In genomic region chr9:21801683-21802417, GRCh38 we compare ENCODE assay signal across 8 cellular contexts. TPM values are rescaled to one million over a fixed set of nuclear protein-coding genes. Genes with fewer than 3 reads are reported as not detected.
DNase-seq lines count a peak whose midpoint lies in the region; ATAC-seq lines count a peak whose summit lies in the region.

No MANE protein-coding gene starts in this region.

- intact Hi-C loops in dendritic cell treated with granulocyte-macrophage colony-stimulating factor and Interleukin-4, amounts not matched to agents 40 ng/mL and 50 ng/mL, for 4 days (cut with micrococcal nuclease) = no loop called here
- intact Hi-C loops in left colon (cut with DNase I, micrococcal nuclease) = no loop called here

- peaks cover 31% of the 10 kb centered on the region for H3K4me1 Mint-ChIP-seq in dendritic cell treated with granulocyte-macrophage colony-stimulating factor and Interleukin-4, amounts not matched to agents 40 ng/mL and 50 ng/mL, for 4 days (ENCODE audit: low read depth)
- H3K4me1 Mint-ChIP-seq in stimulated activated memory B cell treated with anti-CD40 and anti-IgM and Interleukin-4, amounts not matched to agents 10 μg/mL and 1 μg/mL and 100 μg/mL, for 72 hours = peaks cover 42% of the 10 kb centered on the region

- DNase-seq in DMS153 (lab: John Stamatoyannopoulos, UW) = peak; percentile 72
- peak; percentile 43 for DNase-seq in SHP77 treated with DMSO at 0.1 percent for 48 hours (lab: John Stamatoyannopoulos, UW)
- peak; percentile 70 to 75 for DNase-seq in left colon
- DNase-seq in GF-D8 (lab: John Stamatoyannopoulos, UW) = no peak

- peak overlapping the region; percentile 99 for H3K27ac Mint-ChIP-seq in dendritic cell treated with granulocyte-macrophage colony-stimulating factor and Interleukin-4, amounts not matched to agents 40 ng/mL and 50 ng/mL, for 4 days
- H3K27ac Mint-ChIP-seq in stimulated activated memory B cell treated with anti-CD40 and anti-IgM and Interleukin-4, amounts not matched to agents 10 μg/mL and 1 μg/mL and 100 μg/mL, for 72 hours = peak overlapping the region; percentile 96

- peaks cover 23% of the 10 kb centered on the region for H3K36me3 Mint-ChIP-seq in dendritic cell treated with granulocyte-macrophage colony-stimulating factor and Interleukin-4, amounts not matched to agents 40 ng/mL and 50 ng/mL, for 4 days (ENCODE audit: low read depth)
- H3K36me3 Mint-ChIP-seq in stimulated activated memory B cell treated with anti-CD40 and anti-IgM and Interleukin-4, amounts not matched to agents 10 μg/mL and 1 μg/mL and 100 μg/mL, for 72 hours = peaks cover 11% of the 10 kb centered on the region

- no peaks in the 10 kb centered on the region for H3K9me3 Mint-ChIP-seq in dendritic cell treated with granulocyte-macrophage colony-stimulating factor and Interleukin-4, amounts not matched to agents 40 ng/mL and 50 ng/mL, for 4 days
- no peaks in the 10 kb centered on the region for H3K9me3 Mint-ChIP-seq in stimulated activated memory B cell treated with anti-CD40 and anti-IgM and Interleukin-4, amounts not matched to agents 10 μg/mL and 1 μg/mL and 100 μg/mL, for 72 hours

- peak overlapping the region; percentile 100 for H3K4me3 Mint-ChIP-seq in dendritic cell treated with granulocyte-macrophage colony-stimulating factor and Interleukin-4, amounts not matched to agents 40 ng/mL and 50 ng/mL, for 4 days
- peak overlapping the region; percentile 100 for H3K4me3 Mint-ChIP-seq in stimulated activated memory B cell treated with anti-CD40 and anti-IgM and Interleukin-4, amounts not matched to agents 10 μg/mL and 1 μg/mL and 100 μg/mL, for 72 hours

- peaks cover 23% of the 10 kb centered on the region for H3K27me3 Mint-ChIP-seq in dendritic cell treated with granulocyte-macrophage colony-stimulating factor and Interleukin-4, amounts not matched to agents 40 ng/mL and 50 ng/mL, for 4 days
- peaks cover 17% of the 10 kb centered on the region for H3K27me3 Mint-ChIP-seq in stimulated activated memory B cell treated with anti-CD40 and anti-IgM and Interleukin-4, amounts not matched to agents 10 μg/mL and 1 μg/mL and 100 μg/mL, for 72 hours

- ATAC-seq in GM19452 (IDR thresholded peaks at IDR 0.05; ENCODE audit: unreplicated experiment) (peak; percentile 14), HG03520 (IDR thresholded peaks at IDR 0.05; ENCODE audit: unreplicated experiment) (peak; percentile 12), left colon (peak; percentile 52)
- peak; percentile 31 for ATAC-seq in stimulated activated memory B cell treated with anti-CD40 and anti-IgM and Interleukin-4, amounts not matched to agents 10 μg/mL and 1 μg/mL and 100 μg/mL, for 72 hours

RNA-seq across cellular contexts. Expression of gene MTAP, which starts 0.6 kb away (rescaled TPM):
- 10 to 100 TPM; 19.7 to 23.0 TPM for total RNA-seq in left colon
